9 cellular contexts compared by ENCODE assay signal in genomic region chr12:19190292-19191031, GRCh38.
DNase-seq lines count a peak whose midpoint lies in the region; ATAC-seq and TF ChIP-seq lines count a peak whose summit lies in the region.
"Had no signal": no experiment of that assay in that cellular context is flagged by ENCODE, and none has a peak within 500 bp of the region (broad histone marks: within the 10 kb centered on the region; RNA-seq: fewer than 3 reads in every experiment).

No MANE protein-coding gene starts in this region.

- no peak for ATAC-seq in HG02610 (IDR thresholded peaks at IDR 0.05; ENCODE audit: unreplicated experiment)
- ATAC-seq: natural killer cell treated with Interleukin-12 subunit alpha and Interleukin-12 subunit beta and Interleukin-15 and Interleukin-18, amount 100 ng/mL, for 72 hours had no signal

- no peaks in the 10 kb centered on the region for H3K27me3 ChIP-seq in colonic mucosa

- H3K27ac ChIP-seq in RWPE1 (no peak overlapping the region), colonic mucosa (no peak overlapping the region)

- no peaks in the 10 kb centered on the region for H3K4me1 ChIP-seq in colonic mucosa

- H3K27me3 Mint-ChIP-seq in HFFc6 (ENCODE audit: insufficient read depth), result no peaks in the 10 kb centered on the region

- H3K4me1 Mint-ChIP-seq in HFFc6 (ENCODE audit: low read depth), result peaks cover 65% of the 10 kb centered on the region

- POLR2A ChIA-PET in RWPE1 (lab: Yijun Ruan, JAX; ENCODE audit: low non-redundant PET), result no interaction called here

- H3K4me3 Mint-ChIP-seq in HFFc6, result peak overlapping the region; percentile 66
- H3K4me3 Mint-ChIP-seq: natural killer cell treated with Interleukin-12 subunit alpha and Interleukin-12 subunit beta and Interleukin-15 and Interleukin-18, amount 100 ng/mL, for 72 hours had no signal

- H3K9ac ChIP-seq in colonic mucosa (ENCODE audit: low read depth in 2 of 2, low read length in 2 of 2), result no peak overlapping the region

- no peaks in the 10 kb centered on the region for H3K36me3 ChIP-seq in colonic mucosa

- no peaks in the 10 kb centered on the region for H3K9me3 ChIP-seq in colonic mucosa

- no peak overlapping the region for H3K4me3 ChIP-seq in fibroblast of the aortic adventitia (ENCODE audit: low read depth, low read length)
- no peak overlapping the region for H3K4me3 ChIP-seq in retinal pigment epithelial cell (ENCODE audit: low read length)
- H3K4me3 ChIP-seq in colonic mucosa, result no peak overlapping the region

- H3K36me3 Mint-ChIP-seq in HFFc6 (ENCODE audit: low read depth), result no peaks in the 10 kb centered on the region
- H3K36me3 Mint-ChIP-seq: natural killer cell treated with Interleukin-12 subunit alpha and Interleukin-12 subunit beta and Interleukin-15 and Interleukin-18, amount 100 ng/mL, for 72 hours had no signal

- peak overlapping the region; percentile 75 for H3K27ac Mint-ChIP-seq in HFFc6
- H3K27ac Mint-ChIP-seq: natural killer cell treated with Interleukin-12 subunit alpha and Interleukin-12 subunit beta and Interleukin-15 and Interleukin-18, amount 100 ng/mL, for 72 hours had no signal

- TF ChIP-seq CTCF in HFFc6 (IDR thresholded peaks at IDR 0.05) (no peak), RWPE1 (conservative IDR thresholded peaks at IDR 0.05; ENCODE audit: low read depth) (no peak), fibroblast of the aortic adventitia (IDR thresholded peaks at IDR 0.05; ENCODE audit: insufficient read depth, low read length) (no peak), retinal pigment epithelial cell (conservative IDR thresholded peaks at IDR 0.05; ENCODE audit: low read depth, low read length) (no peak), colonic mucosa (IDR thresholded peaks at IDR 0.05) (no peak)

- H3K9me3 Mint-ChIP-seq in HFFc6, result no peaks in the 10 kb centered on the region
- H3K9me3 Mint-ChIP-seq: natural killer cell treated with Interleukin-12 subunit alpha and Interleukin-12 subunit beta and Interleukin-15 and Interleukin-18, amount 100 ng/mL, for 72 hours had no signal

- intact Hi-C loops in colonic mucosa (cut with DNase I), result no loop called here

- CTCF ChIA-PET in RWPE1 (lab: Yijun Ruan, JAX), result interaction anchor here (0.7 kb wide), 1 partner anchor 33 kb away, joined by 3 read pairs; no protein-coding TSS in a partner anchor

- DNase-seq in HFFc6 (peak; percentile 47), RWPE1 (ENCODE audit: low spot score) (peak; percentile 26), fibroblast of the aortic adventitia (ENCODE audit: low read depth) (peak; percentile 81), retinal pigment epithelial cell (ENCODE audit: low read depth) (peak; percentile 68), NCI-H2029 treated with DMSO at 0.1 percent for 48 hours (lab: John Stamatoyannopoulos, UW) (no peak), colonic mucosa (no peak)
- no peak for DNase-seq in activated CD4-positive, alpha-beta T cell treated with anti-CD3 and anti-CD28 coated beads, Interleukin-2, amount 50 U/mL, for 1 hour

Comparison
In these comparisons a context has a peak if more than half of its experiments do, and no peak if none do; other contexts are left out.
1. DNase-seq: peak in HFFc6 (single experiment), RWPE1 (single experiment), fibroblast of the aortic adventitia (single experiment) and retinal pigment epithelial cell (single experiment); none in NCI-H2029 treated with DMSO at 0.1 percent for 48 hours (single experiment), colonic mucosa (single experiment) and activated CD4-positive, alpha-beta T cell treated with anti-CD3 and anti-CD28 coated beads, Interleukin-2, amount 50 U/mL, for 1 hour (single experiment).